Comparison of ENCODE assay signal across 17 cellular contexts in the genomic region with DNA sequence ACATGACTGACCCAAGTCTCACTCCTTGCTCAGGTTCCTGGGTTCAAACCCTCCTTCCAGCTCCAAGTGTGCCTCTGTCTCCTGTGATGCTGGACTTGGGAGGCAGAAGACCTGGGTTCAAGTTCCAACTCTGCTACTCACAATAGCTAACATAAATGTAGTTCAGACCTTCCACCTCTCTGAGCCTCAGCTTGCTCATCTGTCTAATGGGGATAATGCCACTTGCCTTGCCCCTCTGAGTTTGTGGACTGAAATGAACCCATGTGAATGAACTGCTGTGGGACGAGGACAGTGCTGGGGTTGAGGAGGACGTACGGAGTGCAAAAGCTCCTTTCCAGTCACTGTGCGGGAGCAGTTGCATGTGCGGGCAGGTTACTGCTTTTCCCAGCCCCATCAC. TPM values are rescaled to one million over a fixed set of nuclear protein-coding genes. Genes with fewer than 3 reads are reported as not detected.
A peak's percentile ranks its signal among the peaks of the same experiment; 100 is the strongest.
DNase-seq lines count a peak whose midpoint lies in the region; FAIRE-seq and TF ChIP-seq lines count a peak whose summit lies in the region.
"Had no signal": no experiment of that assay in that cellular context is flagged by ENCODE, and none has a peak within 500 bp of the region (broad histone marks: within the 10 kb centered on the region; RNA-seq: fewer than 3 reads in every experiment).

No MANE protein-coding gene starts in this region.

- peaks cover 66% of the 10 kb centered on the region for H3K4me1 ChIP-seq in DOHH2 (ENCODE audit: control insufficient read depth, low read length)
- H3K4me1 ChIP-seq in Karpas-422 (ENCODE audit: low read length), result peaks cover 55% of the 10 kb centered on the region
- peaks cover 0 to 3% of the 10 kb centered on the region in 2 donors for H3K4me1 ChIP-seq in small intestine (ENCODE audit: control insufficient read depth in 2 of 2, insufficient read depth in 1 of 2, low read depth in 1 of 2, low read length in 1 of 2)

- H3K4me3 ChIP-seq in DOHH2 (ENCODE audit: low read length), result peak overlapping the region; percentile 64
- H3K4me3 ChIP-seq in Karpas-422 (ENCODE audit: low read length), result no peak overlapping the region
- H3K4me3 ChIP-seq in small intestine (ENCODE audit: low read depth in 1 of 2, low read length in 2 of 2), result no peak overlapping the region

- no peak overlapping the region for H3K9ac ChIP-seq in Karpas-422 (ENCODE audit: low read length)

- H3K9me2 ChIP-seq in DOHH2 (replicated peaks; ENCODE audit: control insufficient read depth, low read length), result no peaks in the 10 kb centered on the region
- H3K9me2 ChIP-seq in Karpas-422 (replicated peaks; ENCODE audit: insufficient read depth, low read length), result no peaks in the 10 kb centered on the region

- H2AFZ ChIP-seq in Karpas-422 (ENCODE audit: low read length), result no peak overlapping the region

- peak overlapping the region; percentile 79 for H3K4me2 ChIP-seq in DOHH2 (ENCODE audit: low read length)
- peak overlapping the region; percentile 36 for H3K4me2 ChIP-seq in Karpas-422 (ENCODE audit: low read depth, low read length, poor library complexity, severe bottlenecking)

- H3K27me3 ChIP-seq in DOHH2 (ENCODE audit: control insufficient read depth, low read length) (no peaks in the 10 kb centered on the region), Karpas-422 (ENCODE audit: low read length) (no peaks in the 10 kb centered on the region), small intestine (ENCODE audit: control insufficient read depth in 2 of 2, insufficient read depth in 2 of 2, low read length in 2 of 2) (no peaks in the 10 kb centered on the region)

- H3K4me3 Mint-ChIP-seq in endothelial cell (ENCODE audit: unreplicated experiment), result peak overlapping the region; percentile 62

- H3K36me3 ChIP-seq in DOHH2 (ENCODE audit: control insufficient read depth, low read length) (peaks cover 45% of the 10 kb centered on the region), Karpas-422 (ENCODE audit: insufficient read depth, low read length) (no peaks in the 10 kb centered on the region), small intestine (ENCODE audit: control insufficient read depth in 2 of 2, insufficient read depth in 2 of 2, low read length in 2 of 2) (peaks cover 29 to 32% of the 10 kb centered on the region in 2 donors)

- peaks cover 68% of the 10 kb centered on the region for H3K36me3 Mint-ChIP-seq in endothelial cell (ENCODE audit: low read depth, unreplicated experiment)

- TF ChIP-seq CTCF in DOHH2 (IDR thresholded peaks at IDR 0.05; ENCODE audit: low read depth, low read length, poor library complexity, severe bottlenecking) (no peak), endothelial cell (IDR thresholded peaks at IDR 0.05; ENCODE audit: unreplicated experiment) (no peak)

- no peaks in the 10 kb centered on the region for H3K27me3 Mint-ChIP-seq in endothelial cell (ENCODE audit: unreplicated experiment)

- 75 to 88% (median 87%) methylated on average over 5 of the region's 5 CpGs for WGBS in small intestine, 3 donors

- H3K27ac ChIP-seq in DOHH2 (ENCODE audit: low read depth, low read length), result peak overlapping the region; percentile 77
- H3K27ac ChIP-seq in Karpas-422 (ENCODE audit: low read length), result peak overlapping the region; percentile 88
- H3K27ac ChIP-seq in small intestine (ENCODE audit: low read depth in 1 of 2, low read length in 1 of 2), result peak overlapping the region; percentile 69 to 72
- H3K27ac ChIP-seq: C4-2B had no signal

- H3K4me1 Mint-ChIP-seq in endothelial cell (ENCODE audit: unreplicated experiment), result peaks cover 6% of the 10 kb centered on the region

- H3K79me2 ChIP-seq in DOHH2 (ENCODE audit: control insufficient read depth, low read length) (peaks cover 2% of the 10 kb centered on the region; the same call in 1 of the 2 replicates), Karpas-422 (ENCODE audit: low read length) (0 out of 2 replicates have a peak, but pooled peaks cover 6% of the 10 kb centered on the region)

- H4K20me1 ChIP-seq in DOHH2 (ENCODE audit: control insufficient read depth, insufficient read depth, low read depth, low read length) (no peaks in the 10 kb centered on the region), Karpas-422 (ENCODE audit: insufficient read depth, low read depth, low read length) (no peaks in the 10 kb centered on the region)

- H3F3A ChIP-seq in DOHH2 (ENCODE audit: control insufficient read depth, insufficient read depth), result peaks cover 12% of the 10 kb centered on the region

- no peak overlapping the region for H3K27ac Mint-ChIP-seq in endothelial cell (ENCODE audit: unreplicated experiment)

- H3K9me3 ChIP-seq in DOHH2 (ENCODE audit: control insufficient read depth, insufficient read depth, low read length), result no peaks in the 10 kb centered on the region
- H3K9me3 ChIP-seq in Karpas-422 (ENCODE audit: low read length), result no peaks in the 10 kb centered on the region
- H3K9me3 ChIP-seq in small intestine (ENCODE audit: control insufficient read depth, low read depth), result no peaks in the 10 kb centered on the region

- H3K9me3 Mint-ChIP-seq in endothelial cell (ENCODE audit: unreplicated experiment), result no peaks in the 10 kb centered on the region

- no peak for FAIRE-seq in small intestine (lab: Jason Lieb, UNC)
- FAIRE-seq: GM12892, RCC 7860 had no signal

- no peak for DNase-seq in Karpas-422
- DNase-seq in endothelial cell (ENCODE audit: low spot score), result no peak
- DNase-seq in small intestine, result no peak
- no peak for DNase-seq in mucosa of gallbladder (ENCODE audit: low spot score)
- DNase-seq in NK-92 treated with Interleukin-12 subunit alpha and Interleukin-12 subunit beta, amount 100 ng/mL, for 24 hours (lab: John Stamatoyannopoulos, UW), result no peak
- no peak for DNase-seq in NCI-H2227 treated with DMSO at 0.1 percent for 48 hours (lab: John Stamatoyannopoulos, UW)
- DNase-seq: DMS 273 treated with DMSO at 0.1 percent for 48 hours, GF-D8, GOT3, NCI-H146, NCI-H510A treated with DMSO at 0.1 percent for 48 hours, NCI-H82, SHP77 had no signal

RNA-seq across cellular contexts. Expression of a gene that starts 40.9 kb away (rescaled TPM):
- total RNA-seq in Karpas-422 (2014; rRNA removed; shearing (Covaris generic); ENCODE audit: low replicate concordance), result 5.2 and 7.3 TPM in 2 replicates
- total RNA-seq in endothelial cell (ENCODE audit: unreplicated experiment) (5.6 TPM), mucosa of gallbladder (36.9 TPM)
- polyA plus RNA-seq in small intestine, result 100 to 1,000 TPM in 2 of 3 donors, 10 to 100 TPM in 1; 99.4 to 359 (median 270) TPM

RNA-seq across cellular contexts. Expression of a gene that starts 56.3 kb away (rescaled TPM):
- 19.7 and 28.8 TPM in 2 replicates for total RNA-seq in Karpas-422 (2014; rRNA removed; shearing (Covaris generic); ENCODE audit: low replicate concordance)
- total RNA-seq in endothelial cell (ENCODE audit: unreplicated experiment) (35.0 TPM), mucosa of gallbladder (51.7 TPM)
- polyA plus RNA-seq in small intestine, result 10 to 100 TPM in 1 of 3 donors, 1 to 10 TPM in 2; 6.9 to 19.1 (median 8.6) TPM
